ENCODE assay signal across 8 cellular contexts in genomic region chr22:20020533-20021195, GRCh38. TPM values are rescaled to one million over a fixed set of nuclear protein-coding genes. Genes with fewer than 3 reads are reported as not detected.
A peak's percentile ranks its signal among the peaks of the same experiment; 100 is the strongest.
DNase-seq lines count a peak whose midpoint lies in the region; ATAC-seq, FAIRE-seq and TF ChIP-seq lines count a peak whose summit lies in the region.

A gene with protein sequence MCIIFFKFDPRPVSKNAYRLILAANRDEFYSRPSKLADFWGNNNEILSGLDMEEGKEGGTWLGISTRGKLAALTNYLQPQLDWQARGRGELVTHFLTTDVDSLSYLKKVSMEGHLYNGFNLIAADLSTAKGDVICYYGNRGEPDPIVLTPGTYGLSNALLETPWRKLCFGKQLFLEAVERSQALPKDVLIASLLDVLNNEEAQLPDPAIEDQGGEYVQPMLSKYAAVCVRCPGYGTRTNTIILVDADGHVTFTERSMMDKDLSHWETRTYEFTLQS (plus strand): TSS chr22:20021110. CDS start chr22:20036799, 15,689 bp downstream.

- H3K36me3 ChIP-seq in HUES48 (ENCODE audit: control insufficient read depth, insufficient read depth, low read length): no peaks in the 10 kb centered on the region
- 0 out of 2 replicates have a peak, but pooled peaks cover 4% of the 10 kb centered on the region for H3K36me3 ChIP-seq in OCI-LY1 (ENCODE audit: insufficient read depth, low read length)
- no peaks in the 10 kb centered on the region for H3K36me3 ChIP-seq in endothelial cell of umbilical vein (ENCODE audit: control insufficient read depth in 2 of 2, extremely low read depth in 1 of 2, insufficient read depth in 2 of 2, low read length in 2 of 2)

- H3K4me1 ChIP-seq in HUES48 (ENCODE audit: control insufficient read depth, insufficient read depth, low read length) (peaks cover 9% of the 10 kb centered on the region; the same call in 1 of the 2 replicates), OCI-LY1 (ENCODE audit: insufficient read depth, low read length, severe bottlenecking) (peaks cover 39% of the 10 kb centered on the region), endothelial cell of umbilical vein (ENCODE audit: control insufficient read depth, extremely low read depth, insufficient read depth, low read length) (peaks cover 17% of the 10 kb centered on the region)

- H4K20me1 ChIP-seq in OCI-LY1 (ENCODE audit: insufficient read depth, low read length) (no peaks in the 10 kb centered on the region), endothelial cell of umbilical vein (replicated peaks; ENCODE audit: control insufficient read depth, extremely low read depth, insufficient read depth, low read length) (no peaks in the 10 kb centered on the region)

- H3K79me2 ChIP-seq in OCI-LY1 (ENCODE audit: insufficient read depth, low read length) (peaks cover 5% of the 10 kb centered on the region; the same call in 1 of the 2 replicates), endothelial cell of umbilical vein (ENCODE audit: control insufficient read depth, insufficient read depth, low read length) (peaks cover 22% of the 10 kb centered on the region)

- no peaks in the 10 kb centered on the region for H3F3A ChIP-seq in OCI-LY1 (ENCODE audit: insufficient read depth, low read length)

- H3K9me1 ChIP-seq in endothelial cell of umbilical vein (replicated peaks; ENCODE audit: control insufficient read depth, extremely low read depth, insufficient read depth, low read length): no peaks in the 10 kb centered on the region

- dilution Hi-C loops in endothelial cell of umbilical vein (cut with MboI; ENCODE audit: extremely low pct_ligation_motif_present, low sequenced_read_pairs): no loop called here

- BruUV-seq in endothelial cell of umbilical vein (replicated peaks; lab: Mats Ljungman, UMichigan): no TSS peak

- H3K9ac ChIP-seq in HUES48 (ENCODE audit: low read depth, low read length) (peak within 1 kb of the TSS; percentile 31; the same call in 1 of the 2 replicates), OCI-LY1 (ENCODE audit: low read length) (peak within 1 kb of the TSS; percentile 92), endothelial cell of umbilical vein (replicated peaks; ENCODE audit: extremely low read depth, insufficient read depth, low read length) (peak within 1 kb of the TSS; percentile 85)

- FAIRE-seq in endothelial cell of umbilical vein (lab: Jason Lieb, UNC): peak; percentile 94

- POLR2A ChIA-PET in endothelial cell of umbilical vein (lab: Charles Lee): interaction anchor here (0.6 kb wide), 1 partner anchor 50 kb away, joined by 3 read pairs; no protein-coding TSS in a partner anchor

- H3K9me3 ChIP-seq in HUES48 (ENCODE audit: control insufficient read depth, insufficient read depth, low read length) (no peaks in the 10 kb centered on the region), OCI-LY1 (ENCODE audit: low read length) (no peaks in the 10 kb centered on the region), endothelial cell of umbilical vein (replicated peaks; ENCODE audit: control insufficient read depth, insufficient read depth, low read length) (no peaks in the 10 kb centered on the region)

- H3K4me2 ChIP-seq in OCI-LY1 (ENCODE audit: low read length): peak within 1 kb of the TSS; percentile 99
- peak within 1 kb of the TSS; percentile 59 for H3K4me2 ChIP-seq in endothelial cell of umbilical vein (ENCODE audit: insufficient read depth, low read length)

- peak within 1 kb of the TSS; percentile 88 for H3K4me3 ChIP-seq in HUES48 (ENCODE audit: low read depth, low read length)
- H3K4me3 ChIP-seq in OCI-LY1 (ENCODE audit: low read depth, low read length, poor library complexity, severe bottlenecking): peak within 1 kb of the TSS; percentile 97
- H3K4me3 ChIP-seq in endothelial cell of umbilical vein (replicated peaks in 1 of 3; ENCODE audit: insufficient read depth in 1 of 3, low read depth in 1 of 3, low read length in 3 of 3): peak within 1 kb of the TSS; percentile 69 to 82 (median 81)

- no peak within 1 kb of the TSS for H3K27ac ChIP-seq in HUES48 (ENCODE audit: low read depth, low read length)
- no peak within 1 kb of the TSS for H3K27ac ChIP-seq in OCI-LY1 (ENCODE audit: low read depth, low read length, poor library complexity, severe bottlenecking)
- H3K27ac ChIP-seq in endothelial cell of umbilical vein (ENCODE audit: insufficient read depth, low read depth, low read length): peak within 1 kb of the TSS; percentile 74

- H3K27me3 ChIP-seq in HUES48 (ENCODE audit: control insufficient read depth, insufficient read depth, low read length) (peaks cover 44% of the 10 kb centered on the region), OCI-LY1 (ENCODE audit: insufficient read depth, low read length) (0 out of 2 replicates have a peak, but pooled peaks cover 3% of the 10 kb centered on the region), endothelial cell of umbilical vein (ENCODE audit: control insufficient read depth in 2 of 2, insufficient read depth in 2 of 2, low read length in 2 of 2) (no peaks in the 10 kb centered on the region)

- H2AFZ ChIP-seq in OCI-LY1 (ENCODE audit: low read length) (no peak within 1 kb of the TSS), endothelial cell of umbilical vein (ENCODE audit: low read depth, low read length) (peak within 1 kb of the TSS; percentile 45)

- no peak for TF ChIP-seq CTCF in OCI-LY1 (IDR thresholded peaks at IDR 0.05; ENCODE audit: low read length)
- TF ChIP-seq CTCF in endothelial cell of umbilical vein (IDR thresholded peaks at IDR 0.05; ENCODE audit: extremely low read depth in 1 of 2, insufficient read depth in 1 of 2, low read depth in 1 of 2, low read length in 2 of 2): no peak

- CTCF ChIA-PET in endothelial cell of umbilical vein (lab: Charles Lee): interaction anchor here (0.6 to 2.7 kb wide), 7 partner anchors 13 to 290 kb away, joined by 4 to 10 read pairs (median 4); no protein-coding TSS in a partner anchor

- intact Hi-C loops in endothelial cell of umbilical vein (cut with micrococcal nuclease): loop anchor here (2.0 kb wide), 2 partner anchors 22 to 60 kb away; partner anchors contain the start of gene DGCR8

- no peaks in the 10 kb centered on the region for H3K9me2 ChIP-seq in OCI-LY1 (ENCODE audit: low read depth, low read length)

- peak; percentile 84 for TF ChIP-seq POLR2A in endothelial cell of umbilical vein (IDR thresholded peaks at IDR 0.05; ENCODE audit: low read depth, low read length)

- DNase-seq in COLO668 (lab: John Stamatoyannopoulos, UW; ENCODE audit: unreplicated experiment): peak; percentile 97
- peak; percentile 94 for DNase-seq in activated CD8-positive, alpha-beta memory T cell treated with anti-CD3 and anti-CD28 coated beads, Interleukin-2, amount 50 U/mL, for 4 hours
- DNase-seq in endothelial cell of umbilical vein (ENCODE audit: low read depth, low spot score): peak; percentile 88
- peak; percentile 91 for DNase-seq in middle frontal gyrus (ENCODE audit: extremely low spot score, low spot score)
- peak; percentile 85 to 86 for DNase-seq in stimulated activated CD8-positive, alpha-beta memory T cell treated with anti-CD3 and anti-CD28 coated beads, Interleukin-2, amount 100 ng/mL, for 1 hour (ENCODE audit: low read depth in 2 of 2)

- ATAC-seq in GM21390 (IDR thresholded peaks at IDR 0.05; ENCODE audit: unreplicated experiment): peak; percentile 65

TF ChIP-seq in endothelial cell of umbilical vein, 7 proteins besides CTCF, POLR2A, EP300 and RAD21:
- TF ChIP-seq MYC (IDR thresholded peaks at IDR 0.05; ENCODE audit: low read depth, low read length) (no peak), MAX (IDR thresholded peaks at IDR 0.05; ENCODE audit: insufficient read depth, insufficient read length) (no peak), GATA2 (IDR thresholded peaks at IDR 0.05; ENCODE audit: insufficient read depth, insufficient read length, low read depth, low read length) (no peak), POLR2AphosphoS5 (IDR thresholded peaks at IDR 0.05; ENCODE audit: insufficient read depth, low read depth, low read length) (peak; percentile 92), EZH2 (IDR thresholded peaks at IDR 0.05; ENCODE audit: borderline replicate concordance, low read depth, low read length, severe bottlenecking) (no peak)

RNA-seq across cellular contexts. Expression of the gene that starts here (rescaled TPM):
- 33.2 and 40.0 TPM in 2 replicates for total RNA-seq in endothelial cell of umbilical vein
- 49.3 and 59.5 TPM in 2 replicates for polyA plus RNA-seq in endothelial cell of umbilical vein
- 34.3 and 36.5 TPM in 2 replicates for polyA plus RNA-seq in endothelial cell of umbilical vein (2011; cell fraction: cytosol; rRNA removed)
- 48.4 and 53.3 TPM in 2 replicates for polyA plus RNA-seq in endothelial cell of umbilical vein (2011; cell fraction: nucleus; rRNA removed)
- 20.4 and 20.9 TPM in 2 replicates for polyA plus RNA-seq in endothelial cell of umbilical vein (2012)
- polyA minus RNA-seq in endothelial cell of umbilical vein: 82.2 and 90.8 TPM in 2 replicates
- polyA minus RNA-seq in endothelial cell of umbilical vein (2011; cell fraction: cytosol; rRNA and poly(A)+ RNA removed): 10.1 TPM
- 22.9 and 23.8 TPM in 2 replicates for polyA minus RNA-seq in endothelial cell of umbilical vein (2011; cell fraction: nucleus; rRNA and poly(A)+ RNA removed)

Comparison
In these comparisons a context has a peak if more than half of its experiments do, and no peak if none do; other contexts are left out.
1. H3K9ac ChIP-seq: peak in every context shown above with its lines; median percentile 92 in OCI-LY1; 85 in endothelial cell of umbilical vein; 31 in HUES48.